ENCODE assay signal across 1 cellular context in genomic region chr4:74659576-74660411, GRCh38.
TF ChIP-seq lines count a peak whose summit lies in the region.

No MANE protein-coding gene starts in this region.

TF ChIP-seq in HepG2, 621 proteins besides CTCF, POLR2A, EP300 and RAD21 (continued from another document and continues in another):
- peak; percentile 64; the same call in 1 of the 2 replicates for TF ChIP-seq ZNF503 (CRISPR knock-in tag; IDR thresholded peaks at IDR 0.05)
- peak; percentile 41; the same call in 1 of the 2 replicates for TF ChIP-seq ZKSCAN8 (CRISPR knock-in tag; IDR thresholded peaks at IDR 0.05; ENCODE audit: borderline replicate concordance)
- peak; percentile 80 for TF ChIP-seq CREB1 (IDR thresholded peaks at IDR 0.05)
- peak; percentile 68 for TF ChIP-seq CREB1 (CRISPR knock-in tag; IDR thresholded peaks at IDR 0.05)
- peak; percentile 75 to 93 for TF ChIP-seq NR2F1 (CRISPR knock-in tag; IDR thresholded peaks at IDR 0.05)
- peak; percentile 78 for TF ChIP-seq ELF3 (CRISPR knock-in tag; IDR thresholded peaks at IDR 0.05)
- no peak for TF ChIP-seq NPAS2 (CRISPR knock-in tag; IDR thresholded peaks at IDR 0.05; ENCODE audit: borderline replicate concordance)
- TF ChIP-seq ZNF790 (CRISPR knock-in tag; IDR thresholded peaks at IDR 0.05; ENCODE audit: borderline replicate concordance): no peak
- peak; percentile 88 for TF ChIP-seq RARA (CRISPR knock-in tag; IDR thresholded peaks at IDR 0.05)
- TF ChIP-seq KAT8 (CRISPR knock-in tag; IDR thresholded peaks at IDR 0.05): 0 out of 2 replicates have a peak, but pooled peaks have one; percentile 32
- peak; percentile 88 for TF ChIP-seq FOXA3 (CRISPR knock-in tag; IDR thresholded peaks at IDR 0.05)
- TF ChIP-seq JUN (CRISPR knock-in tag; IDR thresholded peaks at IDR 0.05): 0 out of 2 replicates have a peak, but pooled peaks have one; percentile 37
- no peak for TF ChIP-seq ZNF761 (CRISPR knock-in tag; conservative IDR thresholded peaks at IDR 0.05)
- peak; percentile 98 for TF ChIP-seq FOSL2 (CRISPR knock-in tag; IDR thresholded peaks at IDR 0.05)
- TF ChIP-seq NR2C2 (CRISPR knock-in tag; IDR thresholded peaks at IDR 0.05; ENCODE audit: borderline replicate concordance): peak; percentile 74
- TF ChIP-seq DR1 (CRISPR knock-in tag; IDR thresholded peaks at IDR 0.05): no peak
- TF ChIP-seq ZFX (CRISPR knock-in tag; IDR thresholded peaks at IDR 0.05; ENCODE audit: low read depth): no peak
- peak; percentile 79; the same call in 1 of the 2 replicates for TF ChIP-seq JUNB (CRISPR knock-in tag; IDR thresholded peaks at IDR 0.05; ENCODE audit: borderline replicate concordance)
- peak; percentile 70; the same call in 1 of the 2 replicates for TF ChIP-seq SOX5 (CRISPR knock-in tag; IDR thresholded peaks at IDR 0.05; ENCODE audit: borderline replicate concordance)
- 0 out of 2 replicates have a peak, but pooled peaks have one; percentile 47 for TF ChIP-seq MED13 (CRISPR knock-in tag; IDR thresholded peaks at IDR 0.05)
- peak; percentile 32; the same call in 1 of the 2 replicates for TF ChIP-seq MLX (CRISPR knock-in tag; IDR thresholded peaks at IDR 0.05)
- TF ChIP-seq ATF4 (CRISPR knock-in tag; IDR thresholded peaks at IDR 0.05): peak in 1 of 2 experiments; percentile 86; a peak in 2 of 4 replicates
- no peak for TF ChIP-seq MAF1 (CRISPR knock-in tag; IDR thresholded peaks at IDR 0.05; ENCODE audit: borderline replicate concordance)
- no peak for TF ChIP-seq HOXA3 (CRISPR knock-in tag; IDR thresholded peaks at IDR 0.05)
- no peak for TF ChIP-seq ZNF770 (CRISPR knock-in tag; IDR thresholded peaks at IDR 0.05)
- 0 out of 2 replicates have a peak, but pooled peaks have one; percentile 50 for TF ChIP-seq ZBTB25 (CRISPR knock-in tag; IDR thresholded peaks at IDR 0.05)
- no peak for TF ChIP-seq MLXIP (CRISPR knock-in tag; IDR thresholded peaks at IDR 0.05; ENCODE audit: borderline replicate concordance)
- peak; percentile 65; the same call in 1 of the 2 replicates for TF ChIP-seq HNF1A (IDR thresholded peaks at IDR 0.05; ENCODE audit: low read depth)
- TF ChIP-seq HNF1A (CRISPR knock-in tag; IDR thresholded peaks at IDR 0.05; ENCODE audit: borderline replicate concordance): no peak
- peak; percentile 22; the same call in 1 of the 2 replicates for TF ChIP-seq NCOR1 (IDR thresholded peaks at IDR 0.05; ENCODE audit: borderline replicate concordance, low read length)
- TF ChIP-seq ZNF530 (CRISPR knock-in tag; IDR thresholded peaks at IDR 0.05; ENCODE audit: low read depth): no peak
- no peak for TF ChIP-seq ZNF564 (CRISPR knock-in tag; IDR thresholded peaks at IDR 0.05)
- no peak for TF ChIP-seq NRL (CRISPR knock-in tag; IDR thresholded peaks at IDR 0.05; ENCODE audit: borderline replicate concordance)
- no peak for TF ChIP-seq ZNF850 (CRISPR knock-in tag; conservative IDR thresholded peaks at IDR 0.05)
- no peak for TF ChIP-seq ZNF891 (CRISPR knock-in tag; IDR thresholded peaks at IDR 0.05)
- TF ChIP-seq RERE (CRISPR knock-in tag; IDR thresholded peaks at IDR 0.05; ENCODE audit: low read depth): 0 out of 2 replicates have a peak, but pooled peaks have one; percentile 55
- TF ChIP-seq SAP130 (CRISPR knock-in tag; IDR thresholded peaks at IDR 0.05; ENCODE audit: low read depth): peak; percentile 68
- peak; percentile 55; the same call in 1 of the 2 replicates for TF ChIP-seq THAP11 (CRISPR knock-in tag; IDR thresholded peaks at IDR 0.05)
- TF ChIP-seq ASH2L (IDR thresholded peaks at IDR 0.05; ENCODE audit: insufficient read length, low read depth, low read length): peak; percentile 28
- peak; percentile 94 for TF ChIP-seq ZBTB21 (CRISPR knock-in tag; IDR thresholded peaks at IDR 0.05)
- TF ChIP-seq NFYC (CRISPR knock-in tag; IDR thresholded peaks at IDR 0.05): no peak
- TF ChIP-seq ZNF160 (CRISPR knock-in tag; IDR thresholded peaks at IDR 0.05): no peak
- no peak for TF ChIP-seq KLF11 (CRISPR knock-in tag; IDR thresholded peaks at IDR 0.05)
- TF ChIP-seq SSRP1 (CRISPR knock-in tag; IDR thresholded peaks at IDR 0.05): no peak
- TF ChIP-seq FOXK1 (CRISPR knock-in tag; IDR thresholded peaks at IDR 0.05; ENCODE audit: borderline replicate concordance, low read depth): peak; percentile 41; the same call in 1 of the 2 replicates
- TF ChIP-seq ZNF766 (CRISPR knock-in tag; IDR thresholded peaks at IDR 0.05; ENCODE audit: borderline replicate concordance): no peak
